ENCODE assay signal across 8 cellular contexts in genomic region chr2:237858294-237859081, GRCh38. TPM values are rescaled to one million over a fixed set of nuclear protein-coding genes. Genes with fewer than 3 reads are reported as not detected.
DNase-seq lines count a peak whose midpoint lies in the region; ATAC-seq and TF ChIP-seq lines count a peak whose summit lies in the region.

No MANE protein-coding gene starts in this region.

- no peaks in the 10 kb centered on the region for H3K36me3 Mint-ChIP-seq in natural killer cell treated with Interleukin-12 subunit alpha and Interleukin-12 subunit beta and Interleukin-15 and Interleukin-18, amount 100 ng/mL, for 72 hours

- H3K27ac Mint-ChIP-seq in natural killer cell treated with Interleukin-12 subunit alpha and Interleukin-12 subunit beta and Interleukin-15 and Interleukin-18, amount 100 ng/mL, for 72 hours = no peak overlapping the region

- H3K4me1 Mint-ChIP-seq in natural killer cell treated with Interleukin-12 subunit alpha and Interleukin-12 subunit beta and Interleukin-15 and Interleukin-18, amount 100 ng/mL, for 72 hours (ENCODE audit: low read depth in 2 of 2) = peaks cover 15% of the 10 kb centered on the region in 2 donors

- H3K27ac ChIP-seq in tibial artery = peak overlapping the region; percentile 92 to 95

- peaks cover 7 to 10% of the 10 kb centered on the region in 2 donors for H3K27me3 Mint-ChIP-seq in natural killer cell treated with Interleukin-12 subunit alpha and Interleukin-12 subunit beta and Interleukin-15 and Interleukin-18, amount 100 ng/mL, for 72 hours

- peak; percentile 56 for ATAC-seq in HG03066 (IDR thresholded peaks at IDR 0.05; ENCODE audit: low read depth, unreplicated experiment)
- ATAC-seq in natural killer cell treated with Interleukin-12 subunit alpha and Interleukin-12 subunit beta and Interleukin-15 and Interleukin-18, amount 100 ng/mL, for 72 hours = peak; percentile 75 to 85
- ATAC-seq in HG03025 (IDR thresholded peaks at IDR 0.05; ENCODE audit: low FRiP score, unreplicated experiment) = no peak

- no peaks in the 10 kb centered on the region for H3K9me3 Mint-ChIP-seq in natural killer cell treated with Interleukin-12 subunit alpha and Interleukin-12 subunit beta and Interleukin-15 and Interleukin-18, amount 100 ng/mL, for 72 hours

- H3K4me1 ChIP-seq in tibial artery = peaks cover 0 to 30% (median 23%) of the 10 kb centered on the region in 4 donors

- no peaks in the 10 kb centered on the region for H3K9me3 ChIP-seq in tibial artery

- H3K36me3 ChIP-seq in tibial artery = no peaks in the 10 kb centered on the region

- intact Hi-C loops in tibial artery (cut with DNase I; ENCODE audit: low total_unique reads) = loop anchor here (2.0 to 10.0 kb wide), 4 partner anchors 109 to 404 kb away; partner anchors contain the start of genes KLHL30, SCLY and UBE2F

- H3K27me3 ChIP-seq in tibial artery = no peaks in the 10 kb centered on the region

- DNase-seq in DMS 273 (lab: John Stamatoyannopoulos, UW; ENCODE audit: unreplicated experiment) (peak; percentile 84), NCI-H82 (lab: John Stamatoyannopoulos, UW) (peak; percentile 93), fibroblast of villous mesenchyme (ENCODE audit: low read depth) (peak; percentile 87), tibial artery (peak; percentile 69 to 85)
- DNase-seq in activated effector memory CD4-positive, alpha-beta T cell treated with anti-CD3 and anti-CD28 coated beads, Interleukin-2, amount 50 U/mL, for 16 hours = peak; percentile 74
- DNase-seq in natural killer cell treated with Interleukin-12 subunit alpha and Interleukin-12 subunit beta and Interleukin-15 and Interleukin-18, amount 100 ng/mL, for 72 hours (ENCODE audit: low spot score) = peak; percentile 83

- H3K4me3 ChIP-seq in fibroblast of villous mesenchyme (ENCODE audit: low read depth, low read length) (peak overlapping the region; percentile 46), tibial artery (peak overlapping the region; percentile 76 to 85)

- TF ChIP-seq CTCF in fibroblast of villous mesenchyme (IDR thresholded peaks at IDR 0.05; ENCODE audit: insufficient read depth, low read depth, low read length) = peak; percentile 92
- peak; percentile 86 to 89 for TF ChIP-seq CTCF in tibial artery (IDR thresholded peaks at IDR 0.05)

- H3K4me3 Mint-ChIP-seq in natural killer cell treated with Interleukin-12 subunit alpha and Interleukin-12 subunit beta and Interleukin-15 and Interleukin-18, amount 100 ng/mL, for 72 hours = peak overlapping the region; percentile 67

RNA-seq across cellular contexts. Expression of gene RAMP1, which starts 0.9 kb away (rescaled TPM):
- 28.0 and 35.0 TPM in 2 replicates for total RNA-seq in fibroblast of villous mesenchyme
- total RNA-seq in natural killer cell treated with Interleukin-12 subunit alpha and Interleukin-12 subunit beta and Interleukin-15 and Interleukin-18, amount 100 ng/mL, for 72 hours = 1 to 10 TPM; 1.5 to 7.4 TPM

RNA-seq across cellular contexts. Expression of gene RBM44, which starts 59.9 kb away (rescaled TPM):
- total RNA-seq in fibroblast of villous mesenchyme = 0.43 and 0.97 TPM in 2 replicates
- 1 to 10 TPM in 1 of 2 donors, under 1 TPM in 1; 0.45 to 3.2 TPM for total RNA-seq in natural killer cell treated with Interleukin-12 subunit alpha and Interleukin-12 subunit beta and Interleukin-15 and Interleukin-18, amount 100 ng/mL, for 72 hours
